23 cellular contexts compared by ENCODE assay signal in genomic region chr10:13871698-13872280, GRCh38.
A peak's percentile ranks its signal among the peaks of the same experiment; 100 is the strongest.
DNase-seq lines count a peak whose midpoint lies in the region; ATAC-seq and TF ChIP-seq lines count a peak whose summit lies in the region.
"Had no signal": no experiment of that assay in that cellular context is flagged by ENCODE, and none has a peak within 500 bp of the region (broad histone marks: within the 10 kb centered on the region; RNA-seq: fewer than 3 reads in every experiment).

No MANE protein-coding gene starts in this region.

- H3K27me3 ChIP-seq in lower lobe of right lung (ENCODE audit: low read depth) (no peaks in the 10 kb centered on the region), tibial artery (no peaks in the 10 kb centered on the region)
- H3K27me3 ChIP-seq: esophagus squamous epithelium, testis had no signal

- peaks cover 23% of the 10 kb centered on the region for H3K4me1 ChIP-seq in lower lobe of right lung
- peaks cover 0 to 72% (median 33%) of the 10 kb centered on the region in 4 donors for H3K4me1 ChIP-seq in tibial artery
- H3K4me1 ChIP-seq: esophagus squamous epithelium, testis had no signal

- H3K36me3 Mint-ChIP-seq in brain, result peaks cover 59% of the 10 kb centered on the region
- H3K36me3 Mint-ChIP-seq: naive thymus-derived CD4-positive, alpha-beta T cell; T-cell had no signal

- H3K4me1 Mint-ChIP-seq in brain, result peaks cover 61% of the 10 kb centered on the region

- DNase-seq in Right ventricle myocardium superior (no peak), cardiac septum (ENCODE audit: low spot score) (no peak), lower lobe of right lung (no peak), tibial artery (no peak), GDM1 (lab: John Stamatoyannopoulos, UW) (no peak), omental fat pad (ENCODE audit: low spot score) (no peak)
- DNase-seq in stimulated activated naive CD8-positive, alpha-beta T cell treated with anti-CD3 and anti-CD28 coated beads, Interleukin-15, Interleukin-2, amounts not matched to agents 100 U/mL and 50 U/mL, for 24 hours, result no peak
- DNase-seq: activated CD4-positive, alpha-beta T cell treated with anti-CD3 and anti-CD28 coated beads for 1 hour; activated CD8-positive, alpha-beta memory T cell treated with anti-CD3 and anti-CD28 coated beads for 24 hours; activated naive CD4-positive, alpha-beta T cell treated with anti-CD3 and anti-CD28 coated beads for 36 hours; activated T-cell treated with anti-CD3 and anti-CD28 coated beads, Interleukin-2, amount 50 U/mL, for 48 hours; DMS79 treated with DMSO at 0.1 percent for 48 hours; esophagus squamous epithelium; mesendoderm; naive thymus-derived CD4-positive, alpha-beta T cell; NCI-H187 treated with DMSO at 0.1 percent for 48 hours; NCI-H748 treated with DMSO at 0.1 percent for 48 hours; SHP77 treated with DMSO at 0.1 percent for 48 hours; T-cell; testis had no signal

- H3K4me3 Mint-ChIP-seq in brain, result no peak overlapping the region
- H3K4me3 Mint-ChIP-seq: activated naive CD4-positive, alpha-beta T cell treated with anti-CD3 and anti-CD28 coated beads for 36 hours; T-cell had no signal

- TF ChIP-seq CTCF in brain (conservative IDR thresholded peaks at IDR 0.05), result no peak
- TF ChIP-seq CTCF in lower lobe of right lung (IDR thresholded peaks at IDR 0.05), result no peak
- TF ChIP-seq CTCF in tibial artery (IDR thresholded peaks at IDR 0.05), result no peak
- TF ChIP-seq CTCF in omental fat pad (IDR thresholded peaks at IDR 0.05), result no peak

- no peaks in the 10 kb centered on the region for H3K9me3 ChIP-seq in lower lobe of right lung
- no peaks in the 10 kb centered on the region for H3K9me3 ChIP-seq in tibial artery
- H3K9me3 ChIP-seq: esophagus squamous epithelium, testis had no signal

- peak overlapping the region in 4 of 5 experiments; percentile 27 to 93 (median 63) for H3K27ac Mint-ChIP-seq in brain
- H3K27ac Mint-ChIP-seq: activated naive CD4-positive, alpha-beta T cell treated with anti-CD3 and anti-CD28 coated beads for 36 hours; T-cell had no signal

- H3K27me3 Mint-ChIP-seq in brain, result no peaks in the 10 kb centered on the region
- H3K27me3 Mint-ChIP-seq: B cell; naive thymus-derived CD4-positive, alpha-beta T cell had no signal

- H3K36me3 ChIP-seq in lower lobe of right lung (no peaks in the 10 kb centered on the region), tibial artery (no peaks in the 10 kb centered on the region)
- H3K36me3 ChIP-seq: esophagus squamous epithelium had no signal

- H3K27ac ChIP-seq in lower lobe of right lung (no peak overlapping the region), tibial artery (peak overlapping the region; percentile 74 to 75)

- peaks cover 0 to 10% (median 0%) of the 10 kb centered on the region in 5 experiments for H3K9me3 Mint-ChIP-seq in brain
- H3K9me3 Mint-ChIP-seq: activated naive CD4-positive, alpha-beta T cell treated with anti-CD3 and anti-CD28 coated beads for 36 hours had no signal

- intact Hi-C loops in Right ventricle myocardium superior (cut with DNase I), result no loop called here
- intact Hi-C loops in cardiac septum (cut with DNase I), result no loop called here
- intact Hi-C loops in lower lobe of right lung (cut with DNase I), result no loop called here
- intact Hi-C loops in tibial artery (cut with DNase I; ENCODE audit: low total_unique reads), result no loop called here

- ATAC-seq in Right ventricle myocardium superior (ENCODE audit: poor library complexity), result peak; percentile 23
- peak; percentile 42 to 53 for ATAC-seq in lower lobe of right lung
- no peak for ATAC-seq in stimulated activated naive CD8-positive, alpha-beta T cell treated with anti-CD3 and anti-CD28 coated beads, Interleukin-15, Interleukin-2, amounts not matched to agents 100 U/mL and 50 U/mL, for 24 hours
- ATAC-seq in omental fat pad (ENCODE audit: low FRiP score), result no peak
- ATAC-seq: GM12878; naive thymus-derived CD4-positive, alpha-beta T cell; T-cell had no signal

- H3K4me3 ChIP-seq in lower lobe of right lung (no peak overlapping the region), tibial artery (no peak overlapping the region)
- H3K4me3 ChIP-seq: esophagus squamous epithelium, GM12878, testis had no signal

Comparison
In these comparisons a context has a peak if more than half of its experiments do, and no peak if none do; other contexts are left out.
1. ATAC-seq: peak in Right ventricle myocardium superior (single experiment) and lower lobe of right lung (2 of 2); none in stimulated activated naive CD8-positive, alpha-beta T cell treated with anti-CD3 and anti-CD28 coated beads, Interleukin-15, Interleukin-2, amounts not matched to agents 100 U/mL and 50 U/mL, for 24 hours (single experiment) and omental fat pad (single experiment).